Comparison of ENCODE assay signal across 1 cellular context in the genomic region with DNA sequence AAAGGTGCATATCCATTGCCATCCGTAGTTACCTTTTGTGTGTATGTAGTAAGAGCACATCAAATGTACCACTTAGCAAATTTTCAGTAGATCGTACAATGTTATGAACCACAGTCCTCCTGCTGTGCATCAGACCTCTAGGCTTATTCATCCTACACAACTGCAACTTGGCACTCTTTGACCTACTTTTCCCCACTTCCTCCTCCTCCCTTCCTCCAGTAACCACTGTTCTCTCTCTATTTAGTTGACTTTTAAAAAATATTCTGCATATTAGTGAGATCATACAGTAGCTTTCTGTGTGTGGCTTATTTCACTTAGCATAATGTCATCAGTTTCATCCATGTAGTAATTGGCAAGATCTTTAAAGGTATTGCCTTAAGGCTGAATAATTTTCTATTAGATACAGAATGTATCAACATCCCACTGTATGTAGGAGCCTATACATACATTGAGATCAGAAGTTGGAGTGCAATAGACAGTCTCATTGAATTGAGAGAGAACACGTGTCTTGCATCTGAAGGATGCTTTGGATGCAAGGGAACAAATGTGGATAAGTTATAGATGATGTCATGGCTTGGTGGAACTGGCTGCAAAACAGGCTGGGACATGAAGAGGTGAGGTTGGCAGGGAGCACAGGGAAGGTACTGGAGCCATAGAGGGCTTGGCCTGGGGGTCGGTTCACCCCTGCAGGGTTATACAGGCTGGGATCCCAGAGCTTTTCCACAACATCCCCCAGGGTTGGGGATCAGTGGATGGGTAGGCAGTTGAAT.
TF ChIP-seq lines count a peak whose summit lies in the region.

No MANE protein-coding gene starts in this region.

TF ChIP-seq in HEK293, 187 proteins besides CTCF, POLR2A, EP300 and RAD21 (continued from another document):
- TF ChIP-seq ZNF280C (tag by site-specific recombination; IDR thresholded peaks at IDR 0.05) = no peak
